18 cellular contexts compared by ENCODE assay signal in genomic region chr14:57617510-57617909, GRCh38.
DNase-seq lines count a peak whose midpoint lies in the region; ATAC-seq and TF ChIP-seq lines count a peak whose summit lies in the region.
"Had no signal": no experiment of that assay in that cellular context is flagged by ENCODE, and none has a peak within 500 bp of the region (broad histone marks: within the 10 kb centered on the region; RNA-seq: fewer than 3 reads in every experiment).

No MANE protein-coding gene starts in this region.

- H3K4me3 Mint-ChIP-seq in WTC11 (no peak overlapping the region), nephron progenitor cell (no peak overlapping the region)
- H3K4me3 Mint-ChIP-seq: CD14-positive monocyte had no signal

- H3K4me1 Mint-ChIP-seq in WTC11 (peaks cover 13% of the 10 kb centered on the region), nephron progenitor cell (peaks cover 11% of the 10 kb centered on the region)
- H3K4me1 Mint-ChIP-seq: CD14-positive monocyte had no signal

- peaks cover 12% of the 10 kb centered on the region; the same call in 1 of the 2 replicates for H3K9me3 Mint-ChIP-seq in WTC11
- peaks cover 17% of the 10 kb centered on the region for H3K9me3 Mint-ChIP-seq in nephron progenitor cell

- ATAC-seq in WTC11 = peak; percentile 89
- no peak for ATAC-seq in upper lobe of right lung
- ATAC-seq in GM19324 (IDR thresholded peaks at IDR 0.05; ENCODE audit: low FRiP score, unreplicated experiment) = no peak
- ATAC-seq: K562, Right ventricle myocardium inferior had no signal

- no peaks in the 10 kb centered on the region for H3K9me3 ChIP-seq in upper lobe of right lung

- H3K27me3 ChIP-seq in upper lobe of right lung = no peaks in the 10 kb centered on the region

- peak; percentile 40 for DNase-seq in Daoy (ENCODE audit: low read depth)
- DNase-seq in WTC11 (ENCODE audit: low spot score) = no peak
- DNase-seq in iPS-NIHi11 (ENCODE audit: low spot score) = peak; percentile 34
- DNase-seq in nephron progenitor cell = no peak
- no peak for DNase-seq in upper lobe of right lung
- DNase-seq in NCI-H2171 (lab: John Stamatoyannopoulos, UW) = no peak
- no peak for DNase-seq in SKM-1 (lab: John Stamatoyannopoulos, UW; ENCODE audit: unreplicated experiment)
- DNase-seq: COR-L47, DMS53, GDM1, NCI-H1436 treated with DMSO at 0.1 percent for 48 hours, NCI-H345, NCI-H69 had no signal

- no peaks in the 10 kb centered on the region for H3K4me1 ChIP-seq in upper lobe of right lung

- CTCF ChIA-PET in WTC11 (lab: Charles Lee) = interaction anchor here (0.7 to 1.8 kb wide), 2 partner anchors 90 to 345 kb away, joined by 3 to 6 read pairs; no protein-coding TSS in a partner anchor

- H3K27ac Mint-ChIP-seq in WTC11 (no peak overlapping the region), nephron progenitor cell (peak overlapping the region; percentile 68)

- no peaks in the 10 kb centered on the region; the same call in 1 of the 2 replicates for H3K27me3 Mint-ChIP-seq in WTC11 (ENCODE audit: low read depth)
- H3K27me3 Mint-ChIP-seq in nephron progenitor cell (ENCODE audit: low read depth, poor library complexity) = no peaks in the 10 kb centered on the region

- intact Hi-C loops in upper lobe of right lung (cut with DNase I) = no loop called here

- no peak overlapping the region for H3K27ac ChIP-seq in upper lobe of right lung
- H3K27ac ChIP-seq: SK-N-MC had no signal

- no peaks in the 10 kb centered on the region for H3K36me3 ChIP-seq in upper lobe of right lung

- POLR2A ChIA-PET in WTC11 (lab: Charles Lee) = interaction anchor here (0.6 to 0.7 kb wide), 2 partner anchors 471 to 1547 kb away, joined by 3 to 4 read pairs; no protein-coding TSS in a partner anchor

- H3K36me3 Mint-ChIP-seq in WTC11 (peaks cover 3% of the 10 kb centered on the region), nephron progenitor cell (ENCODE audit: low read depth) (no peaks in the 10 kb centered on the region)
- H3K36me3 Mint-ChIP-seq: CD14-positive monocyte had no signal

- TF ChIP-seq CTCF in WTC11 (IDR thresholded peaks at IDR 0.05) (no peak), nephron progenitor cell (IDR thresholded peaks at IDR 0.05) (no peak), upper lobe of right lung (IDR thresholded peaks at IDR 0.05) (no peak)

- H3K4me3 ChIP-seq in upper lobe of right lung = no peak overlapping the region
- H3K4me3 ChIP-seq: K562, SK-N-MC had no signal

TF ChIP-seq in WTC11, 78 proteins besides CTCF, POLR2A, EP300 and RAD21:
- no peak for TF ChIP-seq MLX (CRISPR knock-in tag; IDR thresholded peaks at IDR 0.05)
- no peak for TF ChIP-seq ZNF317 (CRISPR knock-in tag; IDR thresholded peaks at IDR 0.05; ENCODE audit: borderline replicate concordance, low read depth)
- TF ChIP-seq ZNF121 (CRISPR knock-in tag; IDR thresholded peaks at IDR 0.05) = no peak
- TF ChIP-seq NR1H2 (CRISPR knock-in tag; IDR thresholded peaks at IDR 0.05) = no peak
- no peak for TF ChIP-seq PRDM15 (CRISPR knock-in tag; IDR thresholded peaks at IDR 0.05)
- TF ChIP-seq CBFB (CRISPR knock-in tag; IDR thresholded peaks at IDR 0.05; ENCODE audit: low read depth) = no peak
- TF ChIP-seq, protein P1, sequence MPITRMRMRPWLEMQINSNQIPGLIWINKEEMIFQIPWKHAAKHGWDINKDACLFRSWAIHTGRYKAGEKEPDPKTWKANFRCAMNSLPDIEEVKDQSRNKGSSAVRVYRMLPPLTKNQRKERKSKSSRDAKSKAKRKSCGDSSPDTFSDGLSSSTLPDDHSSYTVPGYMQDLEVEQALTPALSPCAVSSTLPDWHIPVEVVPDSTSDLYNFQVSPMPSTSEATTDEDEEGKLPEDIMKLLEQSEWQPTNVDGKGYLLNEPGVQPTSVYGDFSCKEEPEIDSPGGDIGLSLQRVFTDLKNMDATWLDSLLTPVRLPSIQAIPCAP (CRISPR knock-in tag; IDR thresholded peaks at IDR 0.05) = no peak
- no peak for TF ChIP-seq PREB (CRISPR knock-in tag; IDR thresholded peaks at IDR 0.05; ENCODE audit: borderline replicate concordance)
- TF ChIP-seq NFE2L1 (CRISPR knock-in tag; IDR thresholded peaks at IDR 0.05) = no peak
- TF ChIP-seq CREB1 (CRISPR knock-in tag; IDR thresholded peaks at IDR 0.05) = no peak
- no peak for TF ChIP-seq JUN (CRISPR knock-in tag; IDR thresholded peaks at IDR 0.05)
- no peak for TF ChIP-seq KAT7 (CRISPR knock-in tag; IDR thresholded peaks at IDR 0.05; ENCODE audit: borderline replicate concordance)
- TF ChIP-seq FOXP1 (CRISPR knock-in tag; IDR thresholded peaks at IDR 0.05; ENCODE audit: borderline replicate concordance) = no peak
- no peak for TF ChIP-seq USF1 (CRISPR knock-in tag; IDR thresholded peaks at IDR 0.05)

Comparison
In these comparisons a context has a peak if more than half of its experiments do, and no peak if none do; other contexts are left out.
1. DNase-seq: peak in Daoy (single experiment) and iPS-NIHi11 (single experiment); none in WTC11 (single experiment), nephron progenitor cell (single experiment), upper lobe of right lung (single experiment), NCI-H2171 (single experiment) and SKM-1 (single experiment).